ENCODE assay signal across 21 cellular contexts in genomic region chr10:132311338-132311939, GRCh38. TPM values are rescaled to one million over a fixed set of nuclear protein-coding genes. Genes with fewer than 3 reads are reported as not detected.
A peak's percentile ranks its signal among the peaks of the same experiment; 100 is the strongest.
DNase-seq lines count a peak whose midpoint lies in the region; ATAC-seq, FAIRE-seq and TF ChIP-seq lines count a peak whose summit lies in the region.
"Had no signal": no experiment of that assay in that cellular context is flagged by ENCODE, and none has a peak within 500 bp of the region (broad histone marks: within the 10 kb centered on the region; RNA-seq: fewer than 3 reads in every experiment).

No MANE protein-coding gene starts in this region.

- peak overlapping the region; percentile 18 for H3K4me3 Mint-ChIP-seq in Calu3 (ENCODE audit: low read depth, unreplicated experiment)
- H3K4me3 Mint-ChIP-seq: activated B cell treated with CpG ODN at 0.5 μM for 24 hours had no signal

- POLR2A ChIA-PET in A549 (lab: Yijun Ruan, JAX) = no interaction called here

- no peak for TF ChIP-seq CTCF in A549 (IDR thresholded peaks at IDR 0.05)
- peak; percentile 36 for TF ChIP-seq CTCF in Calu3 (IDR thresholded peaks at IDR 0.05; ENCODE audit: unreplicated experiment)

- intact Hi-C loops in Calu3 (cut with micrococcal nuclease; ENCODE audit: unreplicated experiment) = no loop called here

- no peak for TF ChIP-seq POLR2A in A549 (IDR thresholded peaks at IDR 0.05; ENCODE audit: low read length)

- H3K27ac Mint-ChIP-seq in Calu3 (ENCODE audit: unreplicated experiment) = peak overlapping the region; percentile 78
- H3K27ac Mint-ChIP-seq: activated B cell treated with CpG ODN at 0.5 μM for 24 hours, nephron had no signal

- DNase-seq in A549 (ENCODE audit: low read depth in 1 of 2, low spot score in 1 of 2) (peak; percentile 29 to 61), Calu3 (peak; percentile 83), NCI-H69 (lab: John Stamatoyannopoulos, UW) (peak; percentile 42), kidney tubule cell (ENCODE audit: low spot score) (peak; percentile 15), GM19239 (ENCODE audit: insufficient read length, low spot score) (no peak), SKM-1 treated with dmso at 0.1 percent for 144 hours (lab: John Stamatoyannopoulos, UW; ENCODE audit: unreplicated experiment) (no peak), T1000 (lab: John Stamatoyannopoulos, UW) (no peak), AML-193 (lab: John Stamatoyannopoulos, UW) (no peak)
- DNase-seq: activated B cell treated with CpG ODN at 0.5 μM for 24 hours; activated CD8-positive, alpha-beta memory T cell treated with anti-CD3 and anti-CD28 coated beads, Interleukin-2, amount 50 U/mL, for 4 hours; amygdala; EL; esophagus squamous epithelium; left ventricle myocardium inferior; stimulated activated CD4-positive, alpha-beta T cell treated with anti-CD3 and anti-CD28 coated beads, Interleukin-4, amount 100 ng/mL, for 4 hours; stimulated activated naive CD4-positive, alpha-beta T cell had no signal

- CTCF ChIA-PET in A549 (lab: Yijun Ruan, JAX) = no interaction called here
- CTCF ChIA-PET in Calu3 (lab: Charles Lee) = no interaction called here

- H3K4me1 ChIP-seq in A549 = peaks cover 20% of the 10 kb centered on the region

- BruUV-seq in Calu3 (replicated peaks; lab: Mats Ljungman, UMichigan) = no TSS peak

- H3K4me2 ChIP-seq in A549 = no peak overlapping the region

- TF ChIP-seq RAD21 in A549 (conservative IDR thresholded peaks at IDR 0.05 in 1 of 2, IDR thresholded peaks at IDR 0.05 in 1 of 2) = no peak

- H3K4me1 Mint-ChIP-seq in Calu3 (ENCODE audit: low read depth, unreplicated experiment) = peaks cover 15% of the 10 kb centered on the region

- peaks cover 28% of the 10 kb centered on the region for H3K36me3 Mint-ChIP-seq in Calu3 (ENCODE audit: insufficient read depth, unreplicated experiment)

- WGBS in A549 (ENCODE audit: missing lambda C conversion rate) = 83% methylated on average over 18 of the region's 18 CpGs

- peak overlapping the region in 1 of 2 experiments; percentile 23; a peak in 2 of 6 replicates for H3K27ac ChIP-seq in A549
- H3K27ac ChIP-seq: esophagus squamous epithelium, left ventricle myocardium inferior, right lobe of liver had no signal

- FAIRE-seq in A549 (lab: Jason Lieb, UNC) (no peak), GM19239 (lab: Jason Lieb, UNC) (no peak)
- FAIRE-seq: colon, GM12891 had no signal

- 0 out of 3 replicates have a peak, but pooled peaks cover 8% of the 10 kb centered on the region for H3K9me3 ChIP-seq in A549
- H3K9me3 ChIP-seq: esophagus squamous epithelium, right lobe of liver had no signal

- TF ChIP-seq EP300 in A549 (IDR thresholded peaks at IDR 0.05) = no peak

- no peak overlapping the region for H3K4me3 ChIP-seq in A549
- H3K4me3 ChIP-seq: esophagus squamous epithelium, left ventricle myocardium inferior, right lobe of liver had no signal

- ATAC-seq in A549 = no peak
- ATAC-seq: right lobe of liver, SK-N-SH treated with all-trans-retinoic acid at 6 μM for 48 hours had no signal

- peaks cover 2% of the 10 kb centered on the region for H3K9me3 Mint-ChIP-seq in Calu3 (ENCODE audit: low read depth, unreplicated experiment)

- H3K27me3 Mint-ChIP-seq in Calu3 (ENCODE audit: unreplicated experiment) = no peaks in the 10 kb centered on the region

TF ChIP-seq in A549, 52 proteins besides CTCF, POLR2A, EP300 and RAD21:
- no peak for TF ChIP-seq ELK1 (IDR thresholded peaks at IDR 0.05; ENCODE audit: low read depth, low read length)
- TF ChIP-seq, protein P1, sequence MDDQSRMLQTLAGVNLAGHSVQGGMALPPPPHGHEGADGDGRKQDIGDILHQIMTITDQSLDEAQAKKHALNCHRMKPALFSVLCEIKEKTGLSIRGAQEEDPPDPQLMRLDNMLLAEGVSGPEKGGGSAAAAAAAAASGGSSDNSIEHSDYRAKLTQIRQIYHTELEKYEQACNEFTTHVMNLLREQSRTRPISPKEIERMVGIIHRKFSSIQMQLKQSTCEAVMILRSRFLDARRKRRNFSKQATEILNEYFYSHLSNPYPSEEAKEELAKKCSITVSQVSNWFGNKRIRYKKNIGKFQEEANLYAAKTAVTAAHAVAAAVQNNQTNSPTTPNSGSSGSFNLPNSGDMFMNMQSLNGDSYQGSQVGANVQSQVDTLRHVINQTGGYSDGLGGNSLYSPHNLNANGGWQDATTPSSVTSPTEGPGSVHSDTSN (IDR thresholded peaks at IDR 0.05) = no peak
- no peak for TF ChIP-seq ESRRA (IDR thresholded peaks at IDR 0.05; ENCODE audit: borderline replicate concordance, low read length)
- TF ChIP-seq, protein P2, sequence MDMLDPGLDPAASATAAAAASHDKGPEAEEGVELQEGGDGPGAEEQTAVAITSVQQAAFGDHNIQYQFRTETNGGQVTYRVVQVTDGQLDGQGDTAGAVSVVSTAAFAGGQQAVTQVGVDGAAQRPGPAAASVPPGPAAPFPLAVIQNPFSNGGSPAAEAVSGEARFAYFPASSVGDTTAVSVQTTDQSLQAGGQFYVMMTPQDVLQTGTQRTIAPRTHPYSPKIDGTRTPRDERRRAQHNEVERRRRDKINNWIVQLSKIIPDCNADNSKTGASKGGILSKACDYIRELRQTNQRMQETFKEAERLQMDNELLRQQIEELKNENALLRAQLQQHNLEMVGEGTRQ (IDR thresholded peaks at IDR 0.05) = peak; percentile 83
- TF ChIP-seq CBX2 (IDR thresholded peaks at IDR 0.05; ENCODE audit: borderline replicate concordance, low read depth) = no peak
- TF ChIP-seq CEBPB (IDR thresholded peaks at IDR 0.05) = no peak
- no peak for TF ChIP-seq MYC (IDR thresholded peaks at IDR 0.05; ENCODE audit: borderline replicate concordance, low read length)
- TF ChIP-seq, protein P3, sequence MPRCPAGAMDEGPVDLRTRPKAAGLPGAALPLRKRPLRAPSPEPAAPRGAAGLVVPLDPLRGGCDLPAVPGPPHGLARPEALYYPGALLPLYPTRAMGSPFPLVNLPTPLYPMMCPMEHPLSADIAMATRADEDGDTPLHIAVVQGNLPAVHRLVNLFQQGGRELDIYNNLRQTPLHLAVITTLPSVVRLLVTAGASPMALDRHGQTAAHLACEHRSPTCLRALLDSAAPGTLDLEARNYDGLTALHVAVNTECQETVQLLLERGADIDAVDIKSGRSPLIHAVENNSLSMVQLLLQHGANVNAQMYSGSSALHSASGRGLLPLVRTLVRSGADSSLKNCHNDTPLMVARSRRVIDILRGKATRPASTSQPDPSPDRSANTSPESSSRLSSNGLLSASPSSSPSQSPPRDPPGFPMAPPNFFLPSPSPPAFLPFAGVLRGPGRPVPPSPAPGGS (IDR thresholded peaks at IDR 0.05) = no peak
- no peak for TF ChIP-seq TFCP2L1 (CRISPR knock-in tag; IDR thresholded peaks at IDR 0.05)
- no peak for TF ChIP-seq FOSL2 (IDR thresholded peaks at IDR 0.05)
- TF ChIP-seq FOSL2 (CRISPR knock-in tag; IDR thresholded peaks at IDR 0.05) = peak; percentile 10; the same call in 1 of the 2 replicates
- TF ChIP-seq NR3C1 (IDR thresholded peaks at IDR 0.05) = no peak
- no peak for TF ChIP-seq ZSCAN20 (CRISPR knock-in tag; IDR thresholded peaks at IDR 0.05)
- TF ChIP-seq RFX5 (IDR thresholded peaks at IDR 0.05) = no peak

RNA-seq across cellular contexts. Expression of gene STK32C, which starts 3.7 kb away (rescaled TPM):
- 23.5 and 29.9 TPM in 2 replicates for polyA plus RNA-seq in A549 (2011; rRNA removed)
- polyA plus RNA-seq in A549 (2012; cell fraction: cytosol; rRNA removed) = 51.5 and 53.2 TPM in 2 replicates
- polyA plus RNA-seq in A549 (2012; cell fraction: nucleus; rRNA removed) = 52.9 and 56.5 TPM in 2 replicates
- polyA plus RNA-seq in A549 (2017; fragmentation: RNase III; extraction: RNeasy Plus Mini Kit Qiagen cat#74134 plus additional on column Dnase treatment) = 41.5 to 47.9 TPM (median 43.6 TPM) in 3 replicates
- 20.3 and 22.3 TPM in 2 replicates for polyA minus RNA-seq in A549 (2011; rRNA and poly(A)+ RNA removed)
- total RNA-seq in Calu3 (2022) = 13.5 and 16.0 TPM in 2 replicates

RNA-seq across cellular contexts. Expression of gene LRRC27, which starts 20.6 kb away (rescaled TPM):
- polyA plus RNA-seq in A549 (2011; rRNA removed) (6.9 and 9.0 TPM in 2 replicates), A549 (2017; fragmentation: RNase III; extraction: RNeasy Plus Mini Kit Qiagen cat#74134 plus additional on column Dnase treatment) (6.5 to 8.3 TPM (median 6.9 TPM) in 3 replicates)
- 4.3 and 4.8 TPM in 2 replicates for polyA plus RNA-seq in A549 (2012; cell fraction: cytosol; rRNA removed)
- polyA plus RNA-seq in A549 (2012; cell fraction: nucleus; rRNA removed) = 8.4 and 12.2 TPM in 2 replicates
- 5.3 and 7.4 TPM in 2 replicates for polyA minus RNA-seq in A549 (2011; rRNA and poly(A)+ RNA removed)
- total RNA-seq in Calu3 (2022) = 4.6 and 5.0 TPM in 2 replicates

Comparison
In these comparisons a context has a peak if more than half of its experiments do, and no peak if none do; other contexts are left out.
1. DNase-seq: peak in A549 (2 of 2), Calu3 (single experiment), NCI-H69 (single experiment) and kidney tubule cell (single experiment); none in GM19239 (single experiment), SKM-1 treated with dmso at 0.1 percent for 144 hours (single experiment), T1000 (single experiment) and AML-193 (0 of 2).